ENCODE assay signal across 9 cellular contexts in the genomic region with DNA sequence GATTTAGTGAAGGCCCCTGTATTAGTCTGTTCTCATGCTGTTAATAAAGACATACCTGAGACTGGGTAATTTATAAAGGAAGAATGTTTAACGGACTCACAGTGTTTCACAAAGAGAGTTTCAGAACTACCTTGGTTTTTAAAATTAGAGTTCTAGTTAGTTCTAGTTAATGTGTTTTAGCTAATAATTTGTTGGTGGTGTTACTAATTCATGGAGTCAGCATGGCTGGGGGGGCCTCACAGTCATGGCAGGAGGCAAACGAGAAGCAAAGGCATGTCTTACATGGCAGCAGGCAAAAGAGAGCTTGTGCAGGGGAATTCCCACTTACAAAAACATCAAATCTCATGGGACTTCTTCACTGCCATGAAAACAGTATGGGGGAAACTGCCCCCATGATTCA. TPM values are rescaled to one million over a fixed set of nuclear protein-coding genes. Genes with fewer than 3 reads are reported as not detected.
"Had no signal": no experiment of that assay in that cellular context is flagged by ENCODE, and none has a peak within 500 bp of the region (broad histone marks: within the 10 kb centered on the region; RNA-seq: fewer than 3 reads in every experiment).

No MANE protein-coding gene starts in this region.

- DNase-seq: H9, HCEC 1CT, IMR-90 had no signal

- H2AFZ ChIP-seq: GM23338 had no signal

- H3K4me2 ChIP-seq: GM23338 had no signal

- H3K4me3 ChIP-seq: GM23338, K562 had no signal

- FAIRE-seq: H1, H54, HTR-8/SVneo, K562 had no signal

RNA-seq across cellular contexts. Expression of a gene that starts 12.0 kb away (rescaled TPM):
- total RNA-seq: GM23338, H1, H9, HT-29, IMR-90, K562 had no signal
- polyA plus RNA-seq: GM23338, H1, IMR-90 had no signal

RNA-seq across cellular contexts. Expression of a gene that starts 44.4 kb away (rescaled TPM):
- total RNA-seq: GM23338, H1, H9, HT-29, IMR-90, K562 had no signal
- polyA plus RNA-seq: GM23338, H1, IMR-90, K562 had no signal

RNA-seq across cellular contexts. Expression of a gene that starts 54.2 kb away (rescaled TPM):
- total RNA-seq: GM23338, H1, H9, HT-29, IMR-90, K562 had no signal
- polyA plus RNA-seq: GM23338, H1, IMR-90, K562 had no signal
